In the genomic region with DNA sequence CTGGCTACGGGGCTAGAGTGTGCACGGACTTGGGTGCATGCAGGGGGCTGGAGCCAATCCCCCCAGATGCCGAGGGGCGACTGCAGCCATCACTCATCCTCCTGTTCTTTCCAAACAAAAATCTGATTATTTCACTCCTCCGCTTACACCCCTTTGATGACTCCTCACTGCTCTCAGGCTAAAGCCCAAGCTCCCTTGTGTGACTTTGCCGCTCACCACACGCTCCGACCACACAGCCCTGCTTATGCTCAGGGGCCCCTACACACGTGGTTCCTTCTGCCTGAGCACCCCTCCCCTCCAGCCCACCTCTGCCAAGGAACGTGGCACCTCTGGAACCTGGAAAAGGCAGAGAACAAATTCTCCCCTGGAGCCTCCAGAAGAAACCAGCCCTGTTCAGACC, we compare ENCODE assay signal across 24 cellular contexts.
DNase-seq lines count a peak whose midpoint lies in the region.
"Had no signal": no experiment of that assay in that cellular context is flagged by ENCODE, and none has a peak within 500 bp of the region (broad histone marks: within the 10 kb centered on the region; RNA-seq: fewer than 3 reads in every experiment).

No MANE protein-coding gene starts in this region.

- H3K9me3 Mint-ChIP-seq in activated naive CD8-positive, alpha-beta T cell (ENCODE audit: low read depth) = no peaks in the 10 kb centered on the region
- H3K9me3 Mint-ChIP-seq: activated B cell treated with CpG ODN at 0.5 μM for 24 hours; stimulated activated naive B cell treated with anti-CD40 and anti-IgM and Interleukin-4, amounts not matched to agents 10 μg/mL and 1 μg/mL and 100 μg/mL, for 72 hours had no signal

- peak overlapping the region; percentile 67 for H3K27ac ChIP-seq in KOPT-K1 (ENCODE audit: low read depth, low read length, poor library complexity, severe bottlenecking)
- H3K27ac ChIP-seq: brain microvascular endothelial cell, esophagus squamous epithelium, gastrocnemius medialis, sigmoid colon, thyroid gland had no signal

- no peaks in the 10 kb centered on the region for H3K27me3 Mint-ChIP-seq in activated naive CD8-positive, alpha-beta T cell
- H3K27me3 Mint-ChIP-seq: activated B cell treated with CpG ODN at 0.5 μM for 24 hours; progenitor cell of endocrine pancreas; stimulated activated naive B cell treated with anti-CD40 and anti-IgM and Interleukin-4, amounts not matched to agents 10 μg/mL and 1 μg/mL and 100 μg/mL, for 72 hours had no signal

- DNase-seq in activated T-cell treated with anti-CD3 and anti-CD28 coated beads for 48 hours (ENCODE audit: low read depth) = peak; percentile 10
- DNase-seq in activated T-cell treated with anti-CD3 and anti-CD28 coated beads for 4 hours = no peak
- peak; percentile 4 to 13 for DNase-seq in stimulated activated CD8-positive, alpha-beta memory T cell treated with anti-CD3 and anti-CD28 coated beads, Interleukin-15, amount 100 ng/mL, for 48 hours (ENCODE audit: low read depth in 2 of 2)
- DNase-seq in NCI-H187 treated with DMSO at 0.1 percent for 48 hours (lab: John Stamatoyannopoulos, UW) = no peak
- no peak for DNase-seq in NCI-H345 (lab: John Stamatoyannopoulos, UW)
- DNase-seq in NCI-H446 treated with DMSO at 0.1 percent for 48 hours (lab: John Stamatoyannopoulos, UW) = no peak
- DNase-seq: activated B cell treated with CpG ODN at 0.5 μM for 24 hours; brain microvascular endothelial cell; DMS 273 treated with DMSO at 0.1 percent for 48 hours; esophagus squamous epithelium; gastrocnemius medialis; hypothalamus; left ventricle myocardium superior; midbrain; NCI-H1105; NCI-H510A; sigmoid colon; stimulated activated naive B cell treated with anti-CD40 and anti-IgM and Interleukin-4, amounts not matched to agents 10 μg/mL and 1 μg/mL and 100 μg/mL, for 72 hours; T-helper 9 cell; thyroid gland had no signal

- H3K27ac Mint-ChIP-seq in activated naive CD8-positive, alpha-beta T cell = peak overlapping the region; percentile 82
- H3K27ac Mint-ChIP-seq: activated B cell treated with CpG ODN at 0.5 μM for 24 hours; progenitor cell of endocrine pancreas; stimulated activated naive B cell treated with anti-CD40 and anti-IgM and Interleukin-4, amounts not matched to agents 10 μg/mL and 1 μg/mL and 100 μg/mL, for 72 hours had no signal

- peak overlapping the region; percentile 54 for H3K4me3 Mint-ChIP-seq in activated naive CD8-positive, alpha-beta T cell
- H3K4me3 Mint-ChIP-seq: activated B cell treated with CpG ODN at 0.5 μM for 24 hours; CD14-positive monocyte; stimulated activated naive B cell treated with anti-CD40 and anti-IgM and Interleukin-4, amounts not matched to agents 10 μg/mL and 1 μg/mL and 100 μg/mL, for 72 hours had no signal

- H3K36me3 Mint-ChIP-seq in activated naive CD8-positive, alpha-beta T cell = peaks cover 11% of the 10 kb centered on the region

- peaks cover 26% of the 10 kb centered on the region for H3K4me1 Mint-ChIP-seq in activated naive CD8-positive, alpha-beta T cell (ENCODE audit: low read depth)
- H3K4me1 Mint-ChIP-seq: CD14-positive monocyte; stimulated activated naive B cell treated with anti-CD40 and anti-IgM and Interleukin-4, amounts not matched to agents 10 μg/mL and 1 μg/mL and 100 μg/mL, for 72 hours had no signal

- peaks cover 94% of the 10 kb centered on the region for H3K36me3 ChIP-seq in KOPT-K1 (ENCODE audit: insufficient read depth, low read length)

- H3K9me3 ChIP-seq in KOPT-K1 (ENCODE audit: insufficient read depth, low read length, poor library complexity, severe bottlenecking) = no peaks in the 10 kb centered on the region
- H3K9me3 ChIP-seq: esophagus squamous epithelium, gastrocnemius medialis, sigmoid colon, thyroid gland had no signal

Comparison
In these comparisons a context has a peak if more than half of its experiments do, and no peak if none do; other contexts are left out.
1. DNase-seq: peak in activated T-cell treated with anti-CD3 and anti-CD28 coated beads for 48 hours (single experiment) and stimulated activated CD8-positive, alpha-beta memory T cell treated with anti-CD3 and anti-CD28 coated beads, Interleukin-15, amount 100 ng/mL, for 48 hours (2 of 2); none in activated T-cell treated with anti-CD3 and anti-CD28 coated beads for 4 hours (single experiment), NCI-H187 treated with DMSO at 0.1 percent for 48 hours (single experiment), NCI-H345 (single experiment) and NCI-H446 treated with DMSO at 0.1 percent for 48 hours (single experiment).